16 cellular contexts compared by ENCODE assay signal in the genomic region with DNA sequence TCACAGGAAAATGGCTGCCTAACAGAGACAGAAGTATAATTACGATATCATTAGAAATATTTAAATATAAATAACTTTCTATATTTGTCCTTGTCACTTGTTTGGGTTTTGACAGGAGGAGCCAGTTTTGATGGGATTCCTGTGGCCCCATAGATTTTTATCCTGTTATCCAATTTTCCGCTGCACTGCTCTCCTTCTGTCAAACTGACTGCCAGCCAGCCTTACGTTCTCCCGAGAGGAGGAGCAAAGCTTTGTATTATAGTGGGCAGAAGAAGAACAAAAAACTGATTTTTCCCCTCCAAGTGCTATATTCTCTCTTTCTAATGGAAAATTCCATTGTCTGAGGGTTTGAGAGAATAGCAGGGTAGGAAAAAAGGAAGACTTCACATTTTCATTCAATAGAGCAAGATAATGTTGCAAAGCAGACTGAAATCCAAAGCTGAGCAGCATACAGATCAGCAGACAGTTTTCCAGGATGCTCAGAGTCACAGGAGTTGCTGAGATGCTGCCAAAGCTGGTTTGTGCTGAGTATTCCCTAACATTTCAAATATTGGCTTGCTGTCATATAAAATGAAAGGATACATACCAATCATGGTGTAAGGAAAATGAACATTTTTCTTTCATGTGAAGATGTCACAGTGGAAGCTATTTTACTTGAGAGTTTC.
"Had no signal": no experiment of that assay in that cellular context is flagged by ENCODE, and none has a peak within 500 bp of the region (broad histone marks: within the 10 kb centered on the region; RNA-seq: fewer than 3 reads in every experiment).

No MANE protein-coding gene starts in this region.

- H3K36me3 ChIP-seq: breast epithelium, gastroesophageal sphincter, suprapubic skin had no signal

- H3K4me3 ChIP-seq: breast epithelium, gastroesophageal sphincter, lung, skin epidermis, suprapubic skin had no signal

- H3K4me1 ChIP-seq: breast epithelium, gastroesophageal sphincter, suprapubic skin had no signal

- H3K27me3 ChIP-seq: breast epithelium, gastroesophageal sphincter, suprapubic skin had no signal

- DNase-seq: activated CD4-positive, alpha-beta T cell treated with anti-CD3 and anti-CD28 coated beads, Interleukin-2, amount 50 U/mL, for 1 hour; activated naive CD4-positive, alpha-beta T cell; activated naive CD8-positive, alpha-beta T cell treated with anti-CD3 and anti-CD28 coated beads, Interleukin-2, amount 10 ng/mL, durations not matched to agents 7 days and 5 days; activated T-cell treated with anti-CD3 and anti-CD28 coated beads for 4 hours; erythroblast; left colon; occipital lobe; right cardiac atrium; stimulated activated CD4-positive, alpha-beta T cell treated with anti-CD3 and anti-CD28 coated beads, Interleukin-4, amount 100 ng/mL, for 24 hours; stimulated activated naive CD8-positive, alpha-beta T cell treated with anti-CD3 and anti-CD28 coated beads, Interleukin-15, Interleukin-2, amounts not matched to agents 100 U/mL and 50 U/mL, for 24 hours; trophoblast cell had no signal

- ATAC-seq: gastroesophageal sphincter; left colon; right cardiac atrium; stimulated activated naive CD8-positive, alpha-beta T cell treated with anti-CD3 and anti-CD28 coated beads, Interleukin-15, Interleukin-2, amounts not matched to agents 100 U/mL and 50 U/mL, for 24 hours had no signal

- H3K9me3 ChIP-seq: breast epithelium, gastroesophageal sphincter, suprapubic skin had no signal

- H3K27ac ChIP-seq: breast epithelium, gastroesophageal sphincter, skin epidermis, suprapubic skin had no signal
